1 cellular context compared by ENCODE assay signal in the genomic region with DNA sequence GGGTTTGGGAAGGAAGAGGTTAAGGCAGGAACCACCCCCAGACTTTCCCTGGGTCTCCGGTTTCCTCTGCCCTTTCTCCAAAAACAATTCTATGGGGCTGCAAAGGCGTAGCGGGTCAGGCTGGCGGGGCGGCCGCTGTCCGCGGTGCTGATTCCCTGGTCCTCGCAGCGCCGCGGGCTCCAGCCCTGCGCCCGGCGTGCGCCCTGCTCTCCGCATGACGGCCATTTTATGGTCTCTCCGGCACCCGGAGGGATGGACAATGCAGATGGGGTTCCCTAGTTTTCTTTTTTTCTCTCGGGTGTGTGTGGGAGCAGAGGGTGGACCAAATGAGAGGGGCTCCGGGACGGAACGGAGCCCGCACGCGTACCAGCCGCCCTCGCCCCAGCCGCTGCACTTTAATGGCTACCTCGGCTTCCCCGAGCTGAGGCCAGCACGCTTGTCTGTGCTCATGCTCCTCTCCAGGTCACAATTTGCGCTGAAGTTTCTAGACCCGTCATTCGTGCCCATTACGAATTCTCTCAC.
TF ChIP-seq lines count a peak whose summit lies in the region.

No MANE protein-coding gene starts in this region.

TF ChIP-seq in HepG2, 621 proteins besides CTCF, POLR2A, EP300 and RAD21 (continued from another document and continues in another):
- TF ChIP-seq, protein P1, sequence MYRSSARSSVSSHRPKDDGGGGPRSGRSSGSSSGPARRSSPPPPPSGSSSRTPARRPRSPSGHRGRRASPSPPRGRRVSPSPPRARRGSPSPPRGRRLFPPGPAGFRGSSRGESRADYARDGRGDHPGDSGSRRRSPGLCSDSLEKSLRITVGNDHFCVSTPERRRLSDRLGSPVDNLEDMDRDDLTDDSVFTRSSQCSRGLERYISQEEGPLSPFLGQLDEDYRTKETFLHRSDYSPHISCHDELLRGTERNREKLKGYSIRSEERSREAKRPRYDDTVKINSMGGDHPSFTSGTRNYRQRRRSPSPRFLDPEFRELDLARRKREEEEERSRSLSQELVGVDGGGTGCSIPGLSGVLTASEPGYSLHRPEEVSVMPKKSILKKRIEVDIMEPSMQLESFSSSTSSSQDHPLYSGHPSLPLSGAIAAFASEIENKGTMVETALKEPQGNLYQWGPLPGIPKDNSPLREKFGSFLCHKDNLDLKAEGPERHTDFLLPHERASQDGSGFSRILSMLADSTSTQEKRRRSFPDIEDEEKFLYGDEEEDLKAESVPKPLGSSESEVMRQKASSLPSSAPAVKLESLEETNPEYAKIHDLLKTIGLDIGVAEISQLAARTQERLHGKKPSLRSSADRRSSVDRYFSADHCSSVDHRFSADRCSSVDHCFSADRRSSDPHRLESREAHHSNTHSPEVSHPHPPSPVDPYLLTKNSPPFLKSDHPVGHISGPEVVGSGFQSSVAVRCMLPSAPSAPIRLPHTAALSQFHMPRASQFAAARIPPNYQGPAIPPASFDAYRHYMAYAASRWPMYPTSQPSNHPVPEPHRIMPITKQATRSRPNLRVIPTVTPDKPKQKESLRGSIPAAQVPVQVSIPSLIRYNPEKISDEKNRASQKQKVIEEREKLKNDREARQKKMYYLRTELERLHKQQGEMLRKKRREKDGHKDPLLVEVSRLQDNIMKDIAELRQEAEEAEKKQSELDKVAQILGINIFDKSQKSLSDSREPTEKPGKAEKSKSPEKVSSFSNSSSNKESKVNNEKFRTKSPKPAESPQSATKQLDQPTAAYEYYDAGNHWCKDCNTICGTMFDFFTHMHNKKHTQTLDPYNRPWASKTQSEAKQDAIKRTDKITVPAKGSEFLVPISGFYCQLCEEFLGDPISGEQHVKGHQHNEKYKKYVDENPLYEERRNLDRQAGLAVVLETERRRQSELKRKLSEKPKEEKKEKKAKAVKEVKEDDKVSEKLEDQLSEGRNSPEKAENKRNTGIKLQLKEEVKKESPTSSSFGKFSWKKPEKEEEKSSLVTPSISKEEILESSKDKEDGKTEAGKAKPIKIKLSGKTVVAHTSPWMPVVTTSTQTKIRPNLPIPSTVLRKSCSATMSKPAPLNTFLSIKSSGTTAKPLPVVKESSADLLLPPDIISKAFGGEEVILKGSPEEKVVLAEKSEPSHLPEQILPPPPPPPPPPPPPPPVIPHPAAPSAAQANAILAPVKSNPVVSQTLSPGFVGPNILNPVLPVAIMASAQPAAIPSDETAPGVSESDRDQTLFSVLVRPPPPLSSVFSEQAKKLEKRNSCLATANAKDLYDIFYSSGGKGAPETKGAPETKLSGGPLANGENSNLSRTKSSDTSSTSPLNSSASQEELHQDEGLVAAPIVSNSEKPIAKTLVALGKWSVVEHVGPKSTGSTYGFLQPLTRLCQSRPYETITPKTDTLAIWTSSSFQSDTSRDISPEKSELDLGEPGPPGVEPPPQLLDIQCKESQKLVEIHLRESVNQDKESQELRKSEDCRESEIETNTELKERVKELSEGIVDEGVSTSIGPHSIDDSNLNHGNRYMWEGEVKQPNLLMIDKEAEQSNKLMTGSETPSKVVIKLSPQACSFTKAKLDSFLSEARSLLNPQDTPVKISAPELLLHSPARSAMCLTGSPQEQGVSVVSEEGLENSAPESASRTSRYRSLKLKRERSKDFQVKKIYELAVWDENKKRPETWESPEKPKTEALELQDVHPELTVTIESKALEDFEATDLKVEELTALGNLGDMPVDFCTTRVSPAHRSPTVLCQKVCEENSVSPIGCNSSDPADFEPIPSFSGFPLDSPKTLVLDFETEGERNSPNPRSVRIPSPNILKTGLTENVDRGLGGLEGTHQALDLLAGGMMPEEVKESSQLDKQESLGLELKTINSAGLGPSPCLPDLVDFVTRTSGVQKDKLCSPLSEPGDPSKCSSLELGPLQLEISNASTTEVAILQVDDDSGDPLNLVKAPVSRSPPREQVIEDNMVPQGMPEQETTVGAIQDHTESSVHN (CRISPR knock-in tag; IDR thresholded peaks at IDR 0.05) = no peak
- TF ChIP-seq SRSF4 (IDR thresholded peaks at IDR 0.05; ENCODE audit: low read depth, low read length, poor library complexity, severe bottlenecking) (no peak), TBX2 (CRISPR knock-in tag; IDR thresholded peaks at IDR 0.05; ENCODE audit: borderline replicate concordance) (peak; percentile 42; the same call in 1 of the 2 replicates), NR2F2 (IDR thresholded peaks at IDR 0.05; ENCODE audit: borderline replicate concordance, low read depth) (no peak), PCBP2 (optimal IDR thresholded peaks at IDR 0.05; ENCODE audit: low read depth, low read length, poor library complexity, severe bottlenecking) (no peak), FOXK2 (IDR thresholded peaks at IDR 0.05) (no peak), ZNF629 (CRISPR knock-in tag; conservative IDR thresholded peaks at IDR 0.05) (no peak), KDM5A (IDR thresholded peaks at IDR 0.05; ENCODE audit: borderline replicate concordance, low read length) (no peak), ZNF101 (CRISPR knock-in tag; IDR thresholded peaks at IDR 0.05; ENCODE audit: borderline replicate concordance, low read depth) (no peak), ZBTB1 (CRISPR knock-in tag; IDR thresholded peaks at IDR 0.05; ENCODE audit: borderline replicate concordance) (0 out of 2 replicates have a peak, but pooled peaks have one; percentile 38), JARID2 (CRISPR knock-in tag; IDR thresholded peaks at IDR 0.05; ENCODE audit: insufficient replicate concordance) (no peak), ZNF781 (CRISPR knock-in tag; IDR thresholded peaks at IDR 0.05; ENCODE audit: borderline replicate concordance, not compliant biosample characterization) (peak; percentile 70), ZMYM3 (CRISPR knock-in tag; IDR thresholded peaks at IDR 0.05) (no peak), NR2C2 (CRISPR knock-in tag; IDR thresholded peaks at IDR 0.05; ENCODE audit: borderline replicate concordance) (no peak), ZSCAN20 (CRISPR knock-in tag; IDR thresholded peaks at IDR 0.05; ENCODE audit: borderline replicate concordance) (no peak), ZNF160 (CRISPR knock-in tag; IDR thresholded peaks at IDR 0.05) (0 out of 2 replicates have a peak, but pooled peaks have one; percentile 58), ARNT2 (CRISPR knock-in tag; IDR thresholded peaks at IDR 0.05; ENCODE audit: low read depth) (peak; percentile 73), MEF2D (CRISPR knock-in tag; IDR thresholded peaks at IDR 0.05) (0 out of 2 replicates have a peak, but pooled peaks have one; percentile 42), CHD4 (IDR thresholded peaks at IDR 0.05; ENCODE audit: borderline replicate concordance, low read length) (no peak), EHMT2 (IDR thresholded peaks at IDR 0.05; ENCODE audit: borderline replicate concordance, low read depth, low read length) (no peak), HNRNPLL (IDR thresholded peaks at IDR 0.05; ENCODE audit: low read depth, low read length, poor library complexity, severe bottlenecking) (peak; percentile 36)
- TF ChIP-seq, protein P2, sequence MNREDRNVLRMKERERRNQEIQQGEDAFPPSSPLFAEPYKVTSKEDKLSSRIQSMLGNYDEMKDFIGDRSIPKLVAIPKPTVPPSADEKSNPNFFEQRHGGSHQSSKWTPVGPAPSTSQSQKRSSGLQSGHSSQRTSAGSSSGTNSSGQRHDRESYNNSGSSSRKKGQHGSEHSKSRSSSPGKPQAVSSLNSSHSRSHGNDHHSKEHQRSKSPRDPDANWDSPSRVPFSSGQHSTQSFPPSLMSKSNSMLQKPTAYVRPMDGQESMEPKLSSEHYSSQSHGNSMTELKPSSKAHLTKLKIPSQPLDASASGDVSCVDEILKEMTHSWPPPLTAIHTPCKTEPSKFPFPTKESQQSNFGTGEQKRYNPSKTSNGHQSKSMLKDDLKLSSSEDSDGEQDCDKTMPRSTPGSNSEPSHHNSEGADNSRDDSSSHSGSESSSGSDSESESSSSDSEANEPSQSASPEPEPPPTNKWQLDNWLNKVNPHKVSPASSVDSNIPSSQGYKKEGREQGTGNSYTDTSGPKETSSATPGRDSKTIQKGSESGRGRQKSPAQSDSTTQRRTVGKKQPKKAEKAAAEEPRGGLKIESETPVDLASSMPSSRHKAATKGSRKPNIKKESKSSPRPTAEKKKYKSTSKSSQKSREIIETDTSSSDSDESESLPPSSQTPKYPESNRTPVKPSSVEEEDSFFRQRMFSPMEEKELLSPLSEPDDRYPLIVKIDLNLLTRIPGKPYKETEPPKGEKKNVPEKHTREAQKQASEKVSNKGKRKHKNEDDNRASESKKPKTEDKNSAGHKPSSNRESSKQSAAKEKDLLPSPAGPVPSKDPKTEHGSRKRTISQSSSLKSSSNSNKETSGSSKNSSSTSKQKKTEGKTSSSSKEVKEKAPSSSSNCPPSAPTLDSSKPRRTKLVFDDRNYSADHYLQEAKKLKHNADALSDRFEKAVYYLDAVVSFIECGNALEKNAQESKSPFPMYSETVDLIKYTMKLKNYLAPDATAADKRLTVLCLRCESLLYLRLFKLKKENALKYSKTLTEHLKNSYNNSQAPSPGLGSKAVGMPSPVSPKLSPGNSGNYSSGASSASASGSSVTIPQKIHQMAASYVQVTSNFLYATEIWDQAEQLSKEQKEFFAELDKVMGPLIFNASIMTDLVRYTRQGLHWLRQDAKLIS (CRISPR knock-in tag; IDR thresholded peaks at IDR 0.05) = no peak
- TF ChIP-seq, protein P3, sequence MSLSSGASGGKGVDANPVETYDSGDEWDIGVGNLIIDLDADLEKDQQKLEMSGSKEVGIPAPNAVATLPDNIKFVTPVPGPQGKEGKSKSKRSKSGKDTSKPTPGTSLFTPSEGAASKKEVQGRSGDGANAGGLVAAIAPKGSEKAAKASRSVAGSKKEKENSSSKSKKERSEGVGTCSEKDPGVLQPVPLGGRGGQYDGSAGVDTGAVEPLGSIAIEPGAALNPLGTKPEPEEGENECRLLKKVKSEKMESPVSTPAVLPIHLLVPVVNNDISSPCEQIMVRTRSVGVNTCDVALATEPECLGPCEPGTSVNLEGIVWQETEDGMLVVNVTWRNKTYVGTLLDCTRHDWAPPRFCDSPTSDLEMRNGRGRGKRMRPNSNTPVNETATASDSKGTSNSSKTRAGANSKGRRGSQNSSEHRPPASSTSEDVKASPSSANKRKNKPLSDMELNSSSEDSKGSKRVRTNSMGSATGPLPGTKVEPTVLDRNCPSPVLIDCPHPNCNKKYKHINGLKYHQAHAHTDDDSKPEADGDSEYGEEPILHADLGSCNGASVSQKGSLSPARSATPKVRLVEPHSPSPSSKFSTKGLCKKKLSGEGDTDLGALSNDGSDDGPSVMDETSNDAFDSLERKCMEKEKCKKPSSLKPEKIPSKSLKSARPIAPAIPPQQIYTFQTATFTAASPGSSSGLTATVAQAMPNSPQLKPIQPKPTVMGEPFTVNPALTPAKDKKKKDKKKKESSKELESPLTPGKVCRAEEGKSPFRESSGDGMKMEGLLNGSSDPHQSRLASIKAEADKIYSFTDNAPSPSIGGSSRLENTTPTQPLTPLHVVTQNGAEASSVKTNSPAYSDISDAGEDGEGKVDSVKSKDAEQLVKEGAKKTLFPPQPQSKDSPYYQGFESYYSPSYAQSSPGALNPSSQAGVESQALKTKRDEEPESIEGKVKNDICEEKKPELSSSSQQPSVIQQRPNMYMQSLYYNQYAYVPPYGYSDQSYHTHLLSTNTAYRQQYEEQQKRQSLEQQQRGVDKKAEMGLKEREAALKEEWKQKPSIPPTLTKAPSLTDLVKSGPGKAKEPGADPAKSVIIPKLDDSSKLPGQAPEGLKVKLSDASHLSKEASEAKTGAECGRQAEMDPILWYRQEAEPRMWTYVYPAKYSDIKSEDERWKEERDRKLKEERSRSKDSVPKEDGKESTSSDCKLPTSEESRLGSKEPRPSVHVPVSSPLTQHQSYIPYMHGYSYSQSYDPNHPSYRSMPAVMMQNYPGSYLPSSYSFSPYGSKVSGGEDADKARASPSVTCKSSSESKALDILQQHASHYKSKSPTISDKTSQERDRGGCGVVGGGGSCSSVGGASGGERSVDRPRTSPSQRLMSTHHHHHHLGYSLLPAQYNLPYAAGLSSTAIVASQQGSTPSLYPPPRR (CRISPR knock-in tag; IDR thresholded peaks at IDR 0.05; ENCODE audit: borderline replicate concordance) = no peak
- TF ChIP-seq, protein P4, sequence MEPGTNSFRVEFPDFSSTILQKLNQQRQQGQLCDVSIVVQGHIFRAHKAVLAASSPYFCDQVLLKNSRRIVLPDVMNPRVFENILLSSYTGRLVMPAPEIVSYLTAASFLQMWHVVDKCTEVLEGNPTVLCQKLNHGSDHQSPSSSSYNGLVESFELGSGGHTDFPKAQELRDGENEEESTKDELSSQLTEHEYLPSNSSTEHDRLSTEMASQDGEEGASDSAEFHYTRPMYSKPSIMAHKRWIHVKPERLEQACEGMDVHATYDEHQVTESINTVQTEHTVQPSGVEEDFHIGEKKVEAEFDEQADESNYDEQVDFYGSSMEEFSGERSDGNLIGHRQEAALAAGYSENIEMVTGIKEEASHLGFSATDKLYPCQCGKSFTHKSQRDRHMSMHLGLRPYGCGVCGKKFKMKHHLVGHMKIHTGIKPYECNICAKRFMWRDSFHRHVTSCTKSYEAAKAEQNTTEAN (CRISPR knock-in tag; conservative IDR thresholded peaks at IDR 0.05) = peak; percentile 90
- TF ChIP-seq, protein P5, sequence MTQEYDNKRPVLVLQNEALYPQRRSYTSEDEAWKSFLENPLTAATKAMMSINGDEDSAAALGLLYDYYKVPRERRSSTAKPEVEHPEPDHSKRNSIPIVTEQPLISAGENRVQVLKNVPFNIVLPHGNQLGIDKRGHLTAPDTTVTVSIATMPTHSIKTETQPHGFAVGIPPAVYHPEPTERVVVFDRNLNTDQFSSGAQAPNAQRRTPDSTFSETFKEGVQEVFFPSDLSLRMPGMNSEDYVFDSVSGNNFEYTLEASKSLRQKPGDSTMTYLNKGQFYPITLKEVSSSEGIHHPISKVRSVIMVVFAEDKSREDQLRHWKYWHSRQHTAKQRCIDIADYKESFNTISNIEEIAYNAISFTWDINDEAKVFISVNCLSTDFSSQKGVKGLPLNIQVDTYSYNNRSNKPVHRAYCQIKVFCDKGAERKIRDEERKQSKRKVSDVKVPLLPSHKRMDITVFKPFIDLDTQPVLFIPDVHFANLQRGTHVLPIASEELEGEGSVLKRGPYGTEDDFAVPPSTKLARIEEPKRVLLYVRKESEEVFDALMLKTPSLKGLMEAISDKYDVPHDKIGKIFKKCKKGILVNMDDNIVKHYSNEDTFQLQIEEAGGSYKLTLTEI (CRISPR knock-in tag; conservative IDR thresholded peaks at IDR 0.05) = no peak
- TF ChIP-seq, protein P6, sequence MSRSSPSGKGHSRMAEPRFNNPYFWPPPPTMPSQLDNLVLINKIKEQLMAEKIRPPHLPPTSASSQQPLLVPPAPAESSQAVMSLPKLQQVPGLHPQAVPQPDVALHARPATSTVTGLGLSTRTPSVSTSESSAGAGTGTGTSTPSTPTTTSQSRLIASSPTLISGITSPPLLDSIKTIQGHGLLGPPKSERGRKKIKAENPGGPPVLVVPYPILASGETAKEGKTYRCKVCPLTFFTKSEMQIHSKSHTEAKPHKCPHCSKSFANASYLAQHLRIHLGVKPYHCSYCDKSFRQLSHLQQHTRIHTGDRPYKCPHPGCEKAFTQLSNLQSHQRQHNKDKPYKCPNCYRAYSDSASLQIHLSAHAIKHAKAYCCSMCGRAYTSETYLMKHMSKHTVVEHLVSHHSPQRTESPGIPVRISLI (CRISPR knock-in tag; IDR thresholded peaks at IDR 0.05; ENCODE audit: borderline replicate concordance) = no peak
- TF ChIP-seq, protein P7, sequence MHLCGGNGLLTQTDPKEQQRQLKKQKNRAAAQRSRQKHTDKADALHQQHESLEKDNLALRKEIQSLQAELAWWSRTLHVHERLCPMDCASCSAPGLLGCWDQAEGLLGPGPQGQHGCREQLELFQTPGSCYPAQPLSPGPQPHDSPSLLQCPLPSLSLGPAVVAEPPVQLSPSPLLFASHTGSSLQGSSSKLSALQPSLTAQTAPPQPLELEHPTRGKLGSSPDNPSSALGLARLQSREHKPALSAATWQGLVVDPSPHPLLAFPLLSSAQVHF (CRISPR knock-in tag; IDR thresholded peaks at IDR 0.05) = peak; percentile 66; the same call in 1 of the 2 replicates
- TF ChIP-seq, protein P8, sequence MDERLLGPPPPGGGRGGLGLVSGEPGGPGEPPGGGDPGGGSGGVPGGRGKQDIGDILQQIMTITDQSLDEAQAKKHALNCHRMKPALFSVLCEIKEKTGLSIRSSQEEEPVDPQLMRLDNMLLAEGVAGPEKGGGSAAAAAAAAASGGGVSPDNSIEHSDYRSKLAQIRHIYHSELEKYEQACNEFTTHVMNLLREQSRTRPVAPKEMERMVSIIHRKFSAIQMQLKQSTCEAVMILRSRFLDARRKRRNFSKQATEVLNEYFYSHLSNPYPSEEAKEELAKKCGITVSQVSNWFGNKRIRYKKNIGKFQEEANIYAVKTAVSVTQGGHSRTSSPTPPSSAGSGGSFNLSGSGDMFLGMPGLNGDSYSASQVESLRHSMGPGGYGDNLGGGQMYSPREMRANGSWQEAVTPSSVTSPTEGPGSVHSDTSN (CRISPR knock-in tag; IDR thresholded peaks at IDR 0.05) = no peak
